8 cellular contexts compared by ENCODE assay signal in the genomic region with DNA sequence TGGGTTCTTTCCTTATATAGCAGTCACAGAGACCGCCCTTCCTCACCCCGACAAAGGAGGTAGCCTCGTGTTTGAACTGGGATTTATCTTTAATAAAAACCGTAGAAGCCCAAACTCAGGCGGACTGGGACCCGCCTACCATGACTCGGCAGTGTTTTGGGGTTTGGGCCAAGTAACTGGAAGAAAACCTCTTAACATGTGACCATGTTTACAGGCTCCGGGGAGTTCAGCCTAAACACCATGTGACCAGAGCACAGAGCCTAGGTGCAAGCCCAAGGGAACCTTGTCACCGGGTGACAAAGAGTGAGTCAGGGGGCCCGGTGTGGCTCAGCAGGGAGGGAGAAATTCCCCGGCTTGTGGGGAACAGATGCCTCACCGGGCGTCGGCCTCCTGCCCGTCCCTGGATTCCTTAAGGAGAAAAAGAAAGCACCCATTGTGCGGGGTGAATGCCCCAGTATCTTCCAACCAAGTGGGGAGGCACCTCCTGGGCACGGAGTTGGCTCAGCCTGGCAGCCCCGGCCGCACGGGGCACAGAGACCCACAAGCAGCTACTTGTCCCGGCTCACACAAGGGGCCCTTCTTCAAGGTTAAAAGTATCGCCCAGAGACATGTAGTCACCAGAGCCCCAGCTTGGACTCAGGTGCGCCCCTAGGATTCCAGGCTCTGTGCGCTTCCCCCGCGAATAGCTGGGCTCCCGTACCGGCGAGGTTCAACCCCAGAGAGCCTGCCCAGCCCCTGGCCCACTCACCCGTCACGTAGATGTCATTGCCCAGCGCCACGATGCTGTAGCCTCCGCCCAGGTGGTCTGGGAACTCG. TPM values are rescaled to one million over a fixed set of nuclear protein-coding genes. Genes with fewer than 3 reads are reported as not detected.
DNase-seq lines count a peak whose midpoint lies in the region; ATAC-seq and TF ChIP-seq lines count a peak whose summit lies in the region.

No MANE protein-coding gene starts in this region.

- no peaks in the 10 kb centered on the region for H3K9me3 Mint-ChIP-seq in activated naive CD4-positive, alpha-beta T cell treated with anti-CD3 and anti-CD28 coated beads, Interleukin-2, amount 50 U/mL, for 72 hours

- TF ChIP-seq CTCF in omental fat pad (IDR thresholded peaks at IDR 0.05) (no peak), tibial nerve (IDR thresholded peaks at IDR 0.05) (peak in 1 of 5 experiments; percentile 12)

- peaks cover 0 to 73% (median 62%) of the 10 kb centered on the region in 4 donors for H3K4me1 ChIP-seq in tibial nerve

- H3K36me3 ChIP-seq in tibial nerve, result peaks cover 0 to 36% (median 20%) of the 10 kb centered on the region in 3 donors

- WGBS in tibial nerve, 2 donors, result 0 to 1% methylated on average over 26 to 35 of the region's 35 CpGs

- H3K9me3 ChIP-seq in tibial nerve, result no peaks in the 10 kb centered on the region

- peak; percentile 31 for ATAC-seq in HG03442 (IDR thresholded peaks at IDR 0.05; ENCODE audit: unreplicated experiment)
- peak; percentile 81 to 82 for ATAC-seq in activated naive CD4-positive, alpha-beta T cell treated with anti-CD3 and anti-CD28 coated beads, Interleukin-2, amount 50 U/mL, for 72 hours
- ATAC-seq in omental fat pad (ENCODE audit: low FRiP score), result peak; percentile 50

- peak; percentile 69 to 74 for TF ChIP-seq POLR2A in tibial nerve (IDR thresholded peaks at IDR 0.05)

- DNase-seq in NCI-H1417 (lab: John Stamatoyannopoulos, UW) (peak in 2 of 3 experiments; percentile 35 to 57), NCI-H1417 treated with DMSO at 0.1 percent for 48 hours (lab: John Stamatoyannopoulos, UW) (no peak), SKM-1 (lab: John Stamatoyannopoulos, UW; ENCODE audit: unreplicated experiment) (peak; percentile 22), glomerular visceral epithelial cell (ENCODE audit: extremely low spot score) (peak; percentile 85), omental fat pad (ENCODE audit: low spot score) (peak; percentile 63), tibial nerve (ENCODE audit: low spot score in 2 of 2) (peak; percentile 63 to 84)
- DNase-seq in activated naive CD4-positive, alpha-beta T cell treated with anti-CD3 and anti-CD28 coated beads, Interleukin-2, amount 50 U/mL, for 72 hours (ENCODE audit: low spot score in 2 of 2), result peak; percentile 80 to 94

- H3K36me3 Mint-ChIP-seq in activated naive CD4-positive, alpha-beta T cell treated with anti-CD3 and anti-CD28 coated beads, Interleukin-2, amount 50 U/mL, for 72 hours, result peaks cover 20 to 24% of the 10 kb centered on the region in 2 donors

- H3K27ac ChIP-seq in tibial nerve, result peak overlapping the region; percentile 95 to 100 (median 98)

- no peaks in the 10 kb centered on the region for H3K27me3 ChIP-seq in tibial nerve

- H3K27ac Mint-ChIP-seq in activated naive CD4-positive, alpha-beta T cell treated with anti-CD3 and anti-CD28 coated beads, Interleukin-2, amount 50 U/mL, for 72 hours, result peak overlapping the region; percentile 89 to 97

- H3K4me3 ChIP-seq in tibial nerve, result peak overlapping the region; percentile 83 to 97 (median 95)

- peak; percentile 58 to 93 for TF ChIP-seq EP300 in tibial nerve (IDR thresholded peaks at IDR 0.05)

RNA-seq across cellular contexts. Expression of a gene that starts 1.4 kb away (rescaled TPM):
- total RNA-seq in activated naive CD4-positive, alpha-beta T cell treated with anti-CD3 and anti-CD28 coated beads, Interleukin-2, amount 50 U/mL, for 72 hours, result 10 to 100 TPM; 22.9 to 38.9 TPM
- total RNA-seq in omental fat pad, result 10 to 100 TPM; 48.3 to 98.5 (median 57.0) TPM
- 10 to 100 TPM; 59.4 to 79.2 (median 72.5) TPM for total RNA-seq in tibial nerve

RNA-seq across cellular contexts. Expression of a gene that starts 12.3 kb away (rescaled TPM):
- 10 to 100 TPM; 15.5 to 33.4 TPM for total RNA-seq in activated naive CD4-positive, alpha-beta T cell treated with anti-CD3 and anti-CD28 coated beads, Interleukin-2, amount 50 U/mL, for 72 hours
- total RNA-seq in omental fat pad (10 to 100 TPM in 3 of 4 donors, 1 to 10 TPM in 1; 8.6 to 15.1 (median 14.7) TPM), tibial nerve (10 to 100 TPM; 12.9 to 17.7 (median 15.7) TPM)

RNA-seq across cellular contexts. Expression of a gene that starts 21.5 kb away (rescaled TPM):
- 10 to 100 TPM; 22.8 to 25.8 TPM for total RNA-seq in activated naive CD4-positive, alpha-beta T cell treated with anti-CD3 and anti-CD28 coated beads, Interleukin-2, amount 50 U/mL, for 72 hours
- total RNA-seq in omental fat pad (10 to 100 TPM in 3 of 4 donors, 1 to 10 TPM in 1; 9.9 to 19.2 (median 13.4) TPM), tibial nerve (10 to 100 TPM; 27.5 to 41.1 (median 33.6) TPM)

RNA-seq across cellular contexts. Expression of a gene that starts 23.4 kb away (rescaled TPM):
- 10 to 100 TPM; 20.2 to 52.6 TPM for total RNA-seq in activated naive CD4-positive, alpha-beta T cell treated with anti-CD3 and anti-CD28 coated beads, Interleukin-2, amount 50 U/mL, for 72 hours
- total RNA-seq in omental fat pad, result 10 to 100 TPM; 11.6 to 35.0 (median 23.2) TPM
- total RNA-seq in tibial nerve, result 10 to 100 TPM; 35.0 to 39.8 (median 37.1) TPM

RNA-seq across cellular contexts. Expression of a gene that starts 46.1 kb away (rescaled TPM):
- total RNA-seq in activated naive CD4-positive, alpha-beta T cell treated with anti-CD3 and anti-CD28 coated beads, Interleukin-2, amount 50 U/mL, for 72 hours, result not detected
- total RNA-seq in omental fat pad, result under 1 TPM in 1 of 4 donors, not detected in 3; 0.19 TPM
- under 1 TPM in 2 of 4 donors, not detected in 2; 0.22 to 0.78 TPM for total RNA-seq in tibial nerve

Comparison
In these comparisons a context has a peak if more than half of its experiments do, and no peak if none do; other contexts are left out.
1. ATAC-seq: peak in every context shown above with its lines; median percentile 82 in activated naive CD4-positive, alpha-beta T cell treated with anti-CD3 and anti-CD28 coated beads, Interleukin-2, amount 50 U/mL, for 72 hours; 50 in omental fat pad; 31 in HG03442.